In genomic region chr16:24774510-24774909, GRCh38 we compare ENCODE assay signal across 19 cellular contexts.
"Had no signal": no experiment of that assay in that cellular context is flagged by ENCODE, and none has a peak within 500 bp of the region (broad histone marks: within the 10 kb centered on the region; RNA-seq: fewer than 3 reads in every experiment).

No MANE protein-coding gene starts in this region.

- H3K4me3 ChIP-seq: adrenal gland, esophagus muscularis mucosa, left ventricle myocardium inferior, upper lobe of left lung had no signal

- H3K27ac Mint-ChIP-seq: activated naive CD4-positive, alpha-beta T cell treated with anti-CD3 and anti-CD28 coated beads, Interleukin-2, amount 10 ng/mL, durations not matched to agents 7 days and 5 days; dendritic cell treated with granulocyte-macrophage colony-stimulating factor and Interleukin-4, amounts not matched to agents 40 ng/mL and 50 ng/mL, for 4 days; progenitor cell of endocrine pancreas had no signal

- DNase-seq: activated CD4-positive, alpha-beta T cell treated with anti-CD3 and anti-CD28 coated beads, Interleukin-2, amount 50 U/mL, for 1 hour; activated CD4-positive, CD25-positive, alpha-beta regulatory T cell treated with anti-CD3 and anti-CD28 coated beads, Interleukin-2, amount 50 U/mL, for 72 hours; activated naive CD4-positive, alpha-beta T cell treated with anti-CD3 and anti-CD28 coated beads, Interleukin-2, amount 10 ng/mL, durations not matched to agents 7 days and 5 days; adrenal gland; effector CD8-positive, alpha-beta T cell; immature natural killer cell; kidney glomerular epithelial cell; left ventricle myocardium inferior; stimulated activated CD4-positive, alpha-beta T cell treated with anti-CD3 and anti-CD28 coated beads, Interleukin-12 subunit alpha, Interleukin-12 subunit beta, amount 100 ng/mL, for 4 hours; stimulated activated CD4-positive, alpha-beta T cell treated with anti-CD3 and anti-CD28 coated beads, Interleukin-2, amount 100 ng/mL, for 24 hours; stimulated activated naive CD8-positive, alpha-beta T cell treated with anti-CD3 and anti-CD28 coated beads, Interleukin-15, amount 100 ng/mL, for 72 hours; T-helper 1 cell; T1000; upper lobe of left lung had no signal

- H3K9me3 ChIP-seq: adrenal gland, esophagus muscularis mucosa, left ventricle myocardium inferior, upper lobe of left lung had no signal

- H3K4me3 Mint-ChIP-seq: activated naive CD4-positive, alpha-beta T cell treated with anti-CD3 and anti-CD28 coated beads, Interleukin-2, amount 10 ng/mL, durations not matched to agents 7 days and 5 days; dendritic cell treated with granulocyte-macrophage colony-stimulating factor and Interleukin-4, amounts not matched to agents 40 ng/mL and 50 ng/mL, for 4 days; immature natural killer cell; neural crest cell; stimulated activated naive CD8-positive, alpha-beta T cell treated with anti-CD3 and anti-CD28 coated beads, Interleukin-15, amount 100 ng/mL, for 72 hours had no signal

- ATAC-seq: stimulated activated naive CD8-positive, alpha-beta T cell treated with anti-CD3 and anti-CD28 coated beads, Interleukin-15, amount 100 ng/mL, for 72 hours had no signal

- H3K27me3 ChIP-seq: adrenal gland, esophagus muscularis mucosa, upper lobe of left lung had no signal

- H3K27ac ChIP-seq: upper lobe of left lung had no signal

- H3K27me3 Mint-ChIP-seq: activated naive CD4-positive, alpha-beta T cell treated with anti-CD3 and anti-CD28 coated beads, Interleukin-2, amount 10 ng/mL, durations not matched to agents 7 days and 5 days; dendritic cell treated with granulocyte-macrophage colony-stimulating factor and Interleukin-4, amounts not matched to agents 40 ng/mL and 50 ng/mL, for 4 days; progenitor cell of endocrine pancreas; stimulated activated naive CD8-positive, alpha-beta T cell treated with anti-CD3 and anti-CD28 coated beads, Interleukin-15, amount 100 ng/mL, for 72 hours had no signal

- H3K9me3 Mint-ChIP-seq: activated naive CD4-positive, alpha-beta T cell treated with anti-CD3 and anti-CD28 coated beads, Interleukin-2, amount 10 ng/mL, durations not matched to agents 7 days and 5 days; dendritic cell treated with granulocyte-macrophage colony-stimulating factor and Interleukin-4, amounts not matched to agents 40 ng/mL and 50 ng/mL, for 4 days; immature natural killer cell; neural crest cell; stimulated activated naive CD8-positive, alpha-beta T cell treated with anti-CD3 and anti-CD28 coated beads, Interleukin-15, amount 100 ng/mL, for 72 hours had no signal

- FAIRE-seq: endothelial cell of umbilical vein had no signal
